Comparison of ENCODE assay signal across 9 cellular contexts in genomic region chr6:89944826-89945407, GRCh38. TPM values are rescaled to one million over a fixed set of nuclear protein-coding genes. Genes with fewer than 3 reads are reported as not detected.
DNase-seq lines count a peak whose midpoint lies in the region; ATAC-seq and TF ChIP-seq lines count a peak whose summit lies in the region.
"Had no signal": no experiment of that assay in that cellular context is flagged by ENCODE, and none has a peak within 500 bp of the region (broad histone marks: within the 10 kb centered on the region; RNA-seq: fewer than 3 reads in every experiment).

No MANE protein-coding gene starts in this region.

- H3K36me3 ChIP-seq in heart left ventricle = peaks cover 0 to 10% (median 4%) of the 10 kb centered on the region in 9 donors
- no peaks in the 10 kb centered on the region for H3K36me3 ChIP-seq in Panc1 (ENCODE audit: control insufficient read depth, insufficient read depth, low read length)
- H3K36me3 ChIP-seq in esophagus squamous epithelium = no peaks in the 10 kb centered on the region
- H3K36me3 ChIP-seq in upper lobe of left lung = peaks cover 0 to 5% (median 0%) of the 10 kb centered on the region in 4 donors

- TF ChIP-seq POLR2A in heart left ventricle (IDR thresholded peaks at IDR 0.05) = no peak
- TF ChIP-seq POLR2A in esophagus squamous epithelium (IDR thresholded peaks at IDR 0.05) = no peak
- TF ChIP-seq POLR2A in upper lobe of left lung (IDR thresholded peaks at IDR 0.05) = no peak

- H3K4me3 ChIP-seq in heart left ventricle (no peak overlapping the region), right cardiac atrium (ENCODE audit: low read length) (no peak overlapping the region), Panc1 (ENCODE audit: low read depth in 2 of 2, low read length in 2 of 2) (no peak overlapping the region), esophagus squamous epithelium (no peak overlapping the region), upper lobe of left lung (no peak overlapping the region)

- POLR2A ChIA-PET in Panc1 (lab: Charles Lee) = no interaction called here

- H3K27me3 ChIP-seq in heart left ventricle (no peaks in the 10 kb centered on the region), right cardiac atrium (ENCODE audit: control insufficient read depth, insufficient read depth) (no peaks in the 10 kb centered on the region), Panc1 (ENCODE audit: control insufficient read depth, insufficient read depth, low read length) (no peaks in the 10 kb centered on the region), esophagus squamous epithelium (no peaks in the 10 kb centered on the region), upper lobe of left lung (no peaks in the 10 kb centered on the region)

- DNase-seq in heart left ventricle (no peak), right cardiac atrium (no peak), Panc1 (ENCODE audit: low read depth, low spot score) (no peak), esophagus squamous epithelium (lab: John Stamatoyannopoulos, UW) (no peak), upper lobe of left lung (no peak), medulla oblongata (ENCODE audit: extremely low spot score) (no peak)
- DNase-seq in activated CD4-positive, alpha-beta T cell treated with anti-CD3 and anti-CD28 coated beads, Interleukin-2, amount 50 U/mL, for 4 hours = no peak

- in situ Hi-C loops in Panc1 (cut with HindIII; ENCODE audit: low pct_unique_long_range_greater_than_20kb, low sequenced_read_pairs) = no loop called here

- no peak for ATAC-seq in heart left ventricle
- no peak for ATAC-seq in right cardiac atrium
- ATAC-seq in Panc1 = no peak
- no peak for ATAC-seq in upper lobe of left lung (ENCODE audit: low FRiP score in 2 of 2)
- ATAC-seq in GM19452 (IDR thresholded peaks at IDR 0.05; ENCODE audit: unreplicated experiment) = no peak

- H3K9me3 ChIP-seq in heart left ventricle = peaks cover 0 to 4% (median 0%) of the 10 kb centered on the region in 12 donors
- no peaks in the 10 kb centered on the region for H3K9me3 ChIP-seq in right cardiac atrium (ENCODE audit: control insufficient read depth, low read length)
- no peaks in the 10 kb centered on the region for H3K9me3 ChIP-seq in Panc1 (ENCODE audit: control insufficient read depth, insufficient read depth, low read depth, low read length)
- H3K9me3 ChIP-seq in esophagus squamous epithelium = no peaks in the 10 kb centered on the region
- no peaks in the 10 kb centered on the region for H3K9me3 ChIP-seq in upper lobe of left lung

- TF ChIP-seq EP300 in upper lobe of left lung (IDR thresholded peaks at IDR 0.05) = no peak

- 86 to 99% (median 94%) methylated on average over 1 of the region's 1 CpG for WGBS in heart left ventricle, 4 donors
- WGBS in right cardiac atrium = 93% methylated on average over 1 of the region's 1 CpG
- WGBS in esophagus squamous epithelium, 2 donors = 58 to 87% methylated on average over 1 of the region's 1 CpG
- WGBS in upper lobe of left lung, 2 donors = 92 to 97% methylated on average over 1 of the region's 1 CpG

- peak in 8 of 12 donors; percentile 10 to 45 (median 36) for TF ChIP-seq CTCF in heart left ventricle (IDR thresholded peaks at IDR 0.05)
- TF ChIP-seq CTCF in Panc1 (IDR thresholded peaks at IDR 0.05) = peak; percentile 43; the same call in 1 of the 2 replicates
- peak in 4 of 6 experiments; percentile 32 to 56 (median 36) for TF ChIP-seq CTCF in esophagus squamous epithelium (IDR thresholded peaks at IDR 0.05)
- peak; percentile 8 to 38 (median 25) for TF ChIP-seq CTCF in upper lobe of left lung (IDR thresholded peaks at IDR 0.05)

- BruUV-seq in Panc1 (replicated peaks; lab: Mats Ljungman, UMichigan) = no TSS peak

- CTCF ChIA-PET in Panc1 (lab: Charles Lee) = no interaction called here

- no peak overlapping the region for H3K27ac ChIP-seq in heart left ventricle
- no peak overlapping the region for H3K27ac ChIP-seq in right cardiac atrium (ENCODE audit: low read length)
- H3K27ac ChIP-seq in Panc1 (ENCODE audit: low read length) = no peak overlapping the region
- no peak overlapping the region for H3K27ac ChIP-seq in esophagus squamous epithelium
- H3K27ac ChIP-seq in upper lobe of left lung = no peak overlapping the region

- peaks cover 0 to 8% (median 0%) of the 10 kb centered on the region in 12 donors for H3K4me1 ChIP-seq in heart left ventricle
- no peaks in the 10 kb centered on the region for H3K4me1 ChIP-seq in right cardiac atrium (ENCODE audit: control insufficient read depth, insufficient read depth, low read length)
- H3K4me1 ChIP-seq in Panc1 (ENCODE audit: control insufficient read depth, insufficient read depth, low read length) = peaks cover 2% of the 10 kb centered on the region; the same call in 1 of the 2 replicates
- H3K4me1 ChIP-seq in esophagus squamous epithelium = peaks cover 0 to 20% (median 0%) of the 10 kb centered on the region in 3 donors
- H3K4me1 ChIP-seq in upper lobe of left lung = peaks cover 15 to 25% (median 24%) of the 10 kb centered on the region in 4 donors

- intact Hi-C loops in heart left ventricle (cut with DNase I) = loop anchor here in 2 of 10 donors (2.0 to 10.0 kb wide), 3 partner anchors 350 to 450 kb away; partner anchors contain the start of gene BACH2 (in 1 of the 2)
- intact Hi-C loops in right cardiac atrium (cut with DNase I) = loop anchor here in 2 of 4 donors (5.0 kb wide), 2 partner anchors 532 to 537 kb away; no protein-coding TSS in a partner anchor
- intact Hi-C loops in Panc1 (cut with micrococcal nuclease; ENCODE audit: unreplicated experiment) = loop anchor here (5.0 to 10.0 kb wide), 2 partner anchors 342 to 450 kb away; no protein-coding TSS in a partner anchor
- intact Hi-C loops in esophagus squamous epithelium (cut with DNase I) = loop anchor here (5.0 kb wide), 1 partner anchor 532 kb away; no protein-coding TSS in a partner anchor

RNA-seq across cellular contexts. Expression of gene GJA10, which starts 50.6 kb away (rescaled TPM):
- total RNA-seq in heart left ventricle = not detected
- polyA plus RNA-seq in heart left ventricle = not detected
- not detected for total RNA-seq in right cardiac atrium
- polyA plus RNA-seq in right cardiac atrium = not detected
- not detected for total RNA-seq in Panc1 (2021; ENCODE audit: unreplicated experiment)
- polyA plus RNA-seq in Panc1 (2012; ENCODE audit: insufficient read length) = not detected
- total RNA-seq in esophagus squamous epithelium = not detected
- total RNA-seq in upper lobe of left lung = not detected
- polyA plus RNA-seq: thymus had no signal
